ENCODE assay signal across 9 cellular contexts in the genomic region with DNA sequence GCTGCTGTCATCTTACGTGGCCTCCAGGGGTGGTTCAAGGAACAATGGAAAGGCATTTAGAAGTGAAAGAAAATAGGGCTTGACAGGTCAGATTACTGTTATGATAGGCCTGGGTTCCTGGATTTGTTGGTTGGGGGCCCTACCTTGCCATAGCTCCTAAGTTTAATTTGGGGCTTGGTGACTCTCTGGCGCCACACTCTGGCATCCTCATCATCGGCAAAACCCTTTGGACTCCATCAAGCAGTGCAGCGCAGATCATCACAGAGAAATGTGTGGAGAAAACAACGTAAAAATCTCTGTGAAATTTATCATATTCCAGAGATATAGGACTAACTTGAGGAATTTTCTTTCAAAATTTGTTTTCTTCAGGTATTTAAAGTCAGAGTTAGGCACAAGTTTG. TPM values are rescaled to one million over a fixed set of nuclear protein-coding genes. Genes with fewer than 3 reads are reported as not detected.
A peak's percentile ranks its signal among the peaks of the same experiment; 100 is the strongest.
DNase-seq lines count a peak whose midpoint lies in the region; ATAC-seq and TF ChIP-seq lines count a peak whose summit lies in the region.
"Had no signal": no experiment of that assay in that cellular context is flagged by ENCODE, and none has a peak within 500 bp of the region (broad histone marks: within the 10 kb centered on the region; RNA-seq: fewer than 3 reads in every experiment).

No MANE protein-coding gene starts in this region.

- TF ChIP-seq POLR2A in ovary (IDR thresholded peaks at IDR 0.05), result no peak

- intact Hi-C loops in ovary (cut with DNase I), result no loop called here
- intact Hi-C loops in aorta (cut with DNase I), result loop anchor here (2.0 kb wide), 2 partner anchors 330 to 334 kb away; no protein-coding TSS in a partner anchor

- H3K9me2 ChIP-seq in DOHH2 (replicated peaks; ENCODE audit: control insufficient read depth, low read length), result no peaks in the 10 kb centered on the region

- no peaks in the 10 kb centered on the region for H3K79me2 ChIP-seq in DOHH2 (ENCODE audit: control insufficient read depth, low read length)

- CTCF ChIA-PET in activated CD8-positive, alpha-beta memory T cell treated with anti-CD3 and anti-CD28 coated beads, Interleukin-2, amount 10 ng/mL, durations not matched to agents 7 days and 5 days (lab: Charles Lee), result interaction anchor here (0.6 to 3.7 kb wide), 19 partner anchors 9 to 551 kb away, joined by 3 to 26 read pairs (median 3); a partner anchor contains a TSS

- H3K4me1 ChIP-seq in DOHH2 (ENCODE audit: control insufficient read depth, low read length), result no peaks in the 10 kb centered on the region
- no peaks in the 10 kb centered on the region for H3K4me1 ChIP-seq in ovary (ENCODE audit: insufficient read depth)
- H3K4me1 ChIP-seq in aorta (ENCODE audit: control insufficient read depth in 1 of 2, insufficient read depth in 2 of 2, low read length in 2 of 2), result no peaks in the 10 kb centered on the region

- H3K36me3 ChIP-seq in DOHH2 (ENCODE audit: control insufficient read depth, low read length) (no peaks in the 10 kb centered on the region), ovary (no peaks in the 10 kb centered on the region), aorta (ENCODE audit: control insufficient read depth in 1 of 2, insufficient read depth in 2 of 2, low read length in 1 of 2) (no peaks in the 10 kb centered on the region)

- WGBS in ovary, 3 donors, result 57 to 61% (median 59%) methylated on average over 5 of the region's 5 CpGs
- 59 to 62% methylated on average over 5 of the region's 5 CpGs for WGBS in aorta, 2 donors

- ATAC-seq in activated CD8-positive, alpha-beta memory T cell treated with anti-CD3 and anti-CD28 coated beads, Interleukin-2, amount 10 ng/mL, durations not matched to agents 7 days and 5 days, result peak; percentile 60
- no peak for ATAC-seq in aorta (ENCODE audit: low FRiP score)
- ATAC-seq in GM19463 (IDR thresholded peaks at IDR 0.05; ENCODE audit: unreplicated experiment), result no peak

- H3K9me3 ChIP-seq in DOHH2 (ENCODE audit: control insufficient read depth, insufficient read depth, low read length) (no peaks in the 10 kb centered on the region), ovary (no peaks in the 10 kb centered on the region), aorta (ENCODE audit: control insufficient read depth, low read length) (no peaks in the 10 kb centered on the region)

- no peaks in the 10 kb centered on the region for H4K20me1 ChIP-seq in DOHH2 (ENCODE audit: control insufficient read depth, insufficient read depth, low read depth, low read length)

- no peaks in the 10 kb centered on the region for H3K9me3 Mint-ChIP-seq in activated CD8-positive, alpha-beta memory T cell treated with anti-CD3 and anti-CD28 coated beads, Interleukin-2, amount 10 ng/mL, durations not matched to agents 7 days and 5 days (ENCODE audit: low read depth)
- H3K9me3 Mint-ChIP-seq: IgD-negative memory B cell had no signal

- peaks cover 3% of the 10 kb centered on the region for H3K27me3 Mint-ChIP-seq in activated CD8-positive, alpha-beta memory T cell treated with anti-CD3 and anti-CD28 coated beads, Interleukin-2, amount 10 ng/mL, durations not matched to agents 7 days and 5 days

- H3F3A ChIP-seq in DOHH2 (ENCODE audit: control insufficient read depth, insufficient read depth), result no peaks in the 10 kb centered on the region

- no peak overlapping the region for H3K4me3 Mint-ChIP-seq in activated CD8-positive, alpha-beta memory T cell treated with anti-CD3 and anti-CD28 coated beads, Interleukin-2, amount 10 ng/mL, durations not matched to agents 7 days and 5 days
- H3K4me3 Mint-ChIP-seq: IgD-negative memory B cell had no signal

- peak; percentile 85 for TF ChIP-seq CTCF in DOHH2 (IDR thresholded peaks at IDR 0.05; ENCODE audit: low read depth, low read length, poor library complexity, severe bottlenecking)
- TF ChIP-seq CTCF in fibroblast of mammary gland (conservative IDR thresholded peaks at IDR 0.05; ENCODE audit: control insufficient read depth, insufficient read depth, low read depth, low read length), result peak; percentile 77
- TF ChIP-seq CTCF in ovary (IDR thresholded peaks at IDR 0.05), result no peak

- no peak overlapping the region for H3K27ac Mint-ChIP-seq in activated CD8-positive, alpha-beta memory T cell treated with anti-CD3 and anti-CD28 coated beads, Interleukin-2, amount 10 ng/mL, durations not matched to agents 7 days and 5 days

- H3K4me2 ChIP-seq in DOHH2 (ENCODE audit: low read length), result no peak overlapping the region

- DNase-seq in KG1 (lab: John Stamatoyannopoulos, UW) (peak; percentile 3), fibroblast of mammary gland (ENCODE audit: low read depth) (peak; percentile 45), ovary (peak in 3 of 5 donors; percentile 11 to 39 (median 28)), aorta (peak; percentile 52 to 73), NCI-H187 (lab: John Stamatoyannopoulos, UW) (no peak)
- DNase-seq in activated CD8-positive, alpha-beta memory T cell treated with anti-CD3 and anti-CD28 coated beads, Interleukin-2, amount 10 ng/mL, durations not matched to agents 7 days and 5 days, result peak; percentile 53

- no peak overlapping the region for H3K4me3 ChIP-seq in DOHH2 (ENCODE audit: low read length)
- no peak overlapping the region for H3K4me3 ChIP-seq in fibroblast of mammary gland (ENCODE audit: control insufficient read depth, low read depth, low read length)
- no peak overlapping the region for H3K4me3 ChIP-seq in ovary
- H3K4me3 ChIP-seq in aorta (ENCODE audit: low read length in 2 of 2), result no peak overlapping the region

- H3K27me3 ChIP-seq in DOHH2 (ENCODE audit: control insufficient read depth, low read length), result no peaks in the 10 kb centered on the region
- no peaks in the 10 kb centered on the region for H3K27me3 ChIP-seq in ovary
- no peaks in the 10 kb centered on the region for H3K27me3 ChIP-seq in aorta (ENCODE audit: control insufficient read depth in 1 of 2, insufficient read depth in 2 of 2, low read length in 1 of 2)

- no peak overlapping the region for H3K27ac ChIP-seq in DOHH2 (ENCODE audit: low read depth, low read length)
- no peak overlapping the region for H3K27ac ChIP-seq in ovary
- H3K27ac ChIP-seq in aorta (ENCODE audit: low read depth in 1 of 2, low read length in 2 of 2), result no peak overlapping the region

- no peaks in the 10 kb centered on the region for H3K4me1 Mint-ChIP-seq in activated CD8-positive, alpha-beta memory T cell treated with anti-CD3 and anti-CD28 coated beads, Interleukin-2, amount 10 ng/mL, durations not matched to agents 7 days and 5 days

- no peaks in the 10 kb centered on the region for H3K36me3 Mint-ChIP-seq in activated CD8-positive, alpha-beta memory T cell treated with anti-CD3 and anti-CD28 coated beads, Interleukin-2, amount 10 ng/mL, durations not matched to agents 7 days and 5 days

- TF ChIP-seq EP300 in ovary (IDR thresholded peaks at IDR 0.05), result no peak

RNA-seq across cellular contexts. Expression of a gene that starts 33.6 kb away (rescaled TPM):
- 1 to 10 TPM; 8.8 to 9.2 TPM for total RNA-seq in activated CD8-positive, alpha-beta memory T cell treated with anti-CD3 and anti-CD28 coated beads, Interleukin-2, amount 10 ng/mL, durations not matched to agents 7 days and 5 days
- 10 to 100 TPM; 27.8 to 52.2 (median 37.3) TPM for total RNA-seq in ovary
- 10 to 100 TPM; 34.5 to 91.0 TPM for polyA plus RNA-seq in ovary
- 10 to 100 TPM; 32.4 to 37.2 TPM for total RNA-seq in aorta
- polyA plus RNA-seq in aorta, result 10 to 100 TPM; 61.4 to 72.3 TPM

Comparison
In these comparisons a context has a peak if more than half of its experiments do, and no peak if none do; other contexts are left out.
1. CTCF ChIP-seq: peak in DOHH2 (single experiment) and fibroblast of mammary gland (single experiment); none in ovary (0 of 3).
2. DNase-seq: peak in KG1 (single experiment), activated CD8-positive, alpha-beta memory T cell treated with anti-CD3 and anti-CD28 coated beads, Interleukin-2, amount 10 ng/mL, durations not matched to agents 7 days and 5 days (single experiment), fibroblast of mammary gland (single experiment), ovary (3 of 5) and aorta (2 of 2); none in NCI-H187 (0 of 2).
3. intact Hi-C loops: an anchor here in aorta (2.0 kb wide); none called in ovary.